8 cellular contexts compared by ENCODE assay signal in the genomic region with DNA sequence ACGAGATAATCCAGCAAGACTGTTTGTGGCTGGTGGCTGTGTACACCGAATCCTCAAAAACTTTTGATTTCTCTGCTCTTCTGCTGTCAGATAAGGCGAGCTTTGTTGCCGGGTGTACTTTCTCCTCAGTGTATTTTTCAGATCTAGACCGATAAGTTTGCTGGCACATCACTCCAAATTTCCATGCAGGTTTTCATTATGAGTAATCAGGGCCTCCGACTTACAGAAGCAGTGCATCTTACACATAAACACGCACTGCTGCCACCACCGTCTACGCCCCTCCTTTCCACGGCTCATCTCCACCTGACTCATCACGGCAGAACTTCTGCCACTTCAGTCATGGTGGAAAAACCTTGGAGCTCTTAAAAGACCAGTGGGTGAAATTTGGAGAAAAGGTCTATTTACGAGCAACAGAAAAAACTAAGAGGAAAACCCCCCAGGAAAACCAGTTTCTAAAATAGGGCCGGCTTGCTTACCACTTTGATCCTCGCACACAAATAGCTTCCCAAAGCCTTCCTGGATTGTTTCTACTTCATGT. TPM values are rescaled to one million over a fixed set of nuclear protein-coding genes. Genes with fewer than 3 reads are reported as not detected.
DNase-seq lines count a peak whose midpoint lies in the region; ATAC-seq and TF ChIP-seq lines count a peak whose summit lies in the region.

No MANE protein-coding gene starts in this region.

- peak; percentile 68 for ATAC-seq in GM19455 (IDR thresholded peaks at IDR 0.05; ENCODE audit: unreplicated experiment)
- peak; percentile 97 for ATAC-seq in activated T-helper 17 cell treated with anti-CD3 and anti-CD28 coated beads, Interleukin-2, amount 50 U/mL, for 72 hours (replicated peaks)
- no peak for ATAC-seq in GM23338

- no peaks in the 10 kb centered on the region for H3F3A ChIP-seq in GM23338 (replicated peaks; ENCODE audit: low read depth)

- H2AFZ ChIP-seq in GM23338 = no peak overlapping the region

- no peak overlapping the region for H3K4me2 ChIP-seq in GM23338

- no peaks in the 10 kb centered on the region for H3K9me3 Mint-ChIP-seq in activated T-helper 17 cell treated with anti-CD3 and anti-CD28 coated beads, Interleukin-2, amount 50 U/mL, for 72 hours
- peaks cover 3% of the 10 kb centered on the region; the same call in 1 of the 3 replicates for H3K9me3 Mint-ChIP-seq in GM23338

- peak overlapping the region; percentile 86 for H3K27ac Mint-ChIP-seq in activated T-helper 17 cell treated with anti-CD3 and anti-CD28 coated beads, Interleukin-2, amount 50 U/mL, for 72 hours
- H3K27ac Mint-ChIP-seq in GM23338 = no peak overlapping the region

- H3K27me3 ChIP-seq in GM23338 (ENCODE audit: insufficient read depth) = no peaks in the 10 kb centered on the region

- H3K36me3 Mint-ChIP-seq in activated T-helper 17 cell treated with anti-CD3 and anti-CD28 coated beads, Interleukin-2, amount 50 U/mL, for 72 hours (ENCODE audit: low read depth) = peaks cover 74% of the 10 kb centered on the region
- H3K36me3 Mint-ChIP-seq in GM23338 (ENCODE audit: low read depth) = peaks cover 47% of the 10 kb centered on the region

- POLR2A ChIA-PET in AG04449 (lab: Yijun Ruan, JAX) = interaction anchor here (1.0 to 1.3 kb wide), 3 partner anchors 9 to 123 kb away, joined by 3 to 10 read pairs (median 5); a partner anchor contains a TSS

- peaks cover 46% of the 10 kb centered on the region for H3K4me1 Mint-ChIP-seq in activated T-helper 17 cell treated with anti-CD3 and anti-CD28 coated beads, Interleukin-2, amount 50 U/mL, for 72 hours
- peaks cover 10% of the 10 kb centered on the region for H3K4me1 Mint-ChIP-seq in GM23338

- H3K9me2 ChIP-seq in GM23338 (ENCODE audit: insufficient read depth) = no peaks in the 10 kb centered on the region

- peak overlapping the region; percentile 68 for H3K4me3 Mint-ChIP-seq in activated T-helper 17 cell treated with anti-CD3 and anti-CD28 coated beads, Interleukin-2, amount 50 U/mL, for 72 hours
- no peak overlapping the region for H3K4me3 Mint-ChIP-seq in GM23338

- CTCF ChIA-PET in AG04449 (lab: Yijun Ruan, JAX) = interaction anchor here (1.0 to 1.3 kb wide), 2 partner anchors 11 to 115 kb away, joined by 3 read pairs; no protein-coding TSS in a partner anchor

- H3K4me1 ChIP-seq in GM23338 (ENCODE audit: insufficient read depth) = no peaks in the 10 kb centered on the region; the same call in none of the 2 replicates

- DNase-seq in AG04449 (ENCODE audit: low read depth, low spot score) (peak; percentile 90), HT1080 (ENCODE audit: low read depth) (peak; percentile 77), occipital lobe (lab: John Stamatoyannopoulos, UW) (peak; percentile 16), UCSD-AML1 (lab: John Stamatoyannopoulos, UW; ENCODE audit: unreplicated experiment) (no peak), GDM1 (lab: John Stamatoyannopoulos, UW) (no peak), GM23338 (ENCODE audit: low spot score) (no peak)

- H4K20me1 ChIP-seq in GM23338 (replicated peaks; ENCODE audit: insufficient read depth) = peaks cover 18% of the 10 kb centered on the region

- no peak overlapping the region for H3K27ac ChIP-seq in GM23338 (ENCODE audit: low read depth)

- H3K4me3 ChIP-seq in AG04449 (ENCODE audit: low read depth, low read length) = no peak overlapping the region
- H3K4me3 ChIP-seq in GM23338 = no peak overlapping the region

- peaks cover 64% of the 10 kb centered on the region for H3K79me2 ChIP-seq in GM23338 (replicated peaks; ENCODE audit: insufficient read depth)

- H3K27me3 Mint-ChIP-seq in activated T-helper 17 cell treated with anti-CD3 and anti-CD28 coated beads, Interleukin-2, amount 50 U/mL, for 72 hours = no peaks in the 10 kb centered on the region
- H3K27me3 Mint-ChIP-seq in GM23338 (ENCODE audit: insufficient read depth, low read depth, poor library complexity) = no peaks in the 10 kb centered on the region

- TF ChIP-seq CTCF in AG04449 (IDR thresholded peaks at IDR 0.05; ENCODE audit: insufficient read depth, low read length, missing control alignments) (no peak), GM23338 (conservative IDR thresholded peaks at IDR 0.05; ENCODE audit: low read depth in 2 of 2) (no peak)

- 0 out of 2 replicates have a peak, but pooled peaks cover 8% of the 10 kb centered on the region for H3K36me3 ChIP-seq in GM23338 (ENCODE audit: insufficient read depth)

TF ChIP-seq in GM23338, 12 proteins besides CTCF, POLR2A, EP300 and RAD21 (continues in another document):
- TF ChIP-seq, protein P1, sequence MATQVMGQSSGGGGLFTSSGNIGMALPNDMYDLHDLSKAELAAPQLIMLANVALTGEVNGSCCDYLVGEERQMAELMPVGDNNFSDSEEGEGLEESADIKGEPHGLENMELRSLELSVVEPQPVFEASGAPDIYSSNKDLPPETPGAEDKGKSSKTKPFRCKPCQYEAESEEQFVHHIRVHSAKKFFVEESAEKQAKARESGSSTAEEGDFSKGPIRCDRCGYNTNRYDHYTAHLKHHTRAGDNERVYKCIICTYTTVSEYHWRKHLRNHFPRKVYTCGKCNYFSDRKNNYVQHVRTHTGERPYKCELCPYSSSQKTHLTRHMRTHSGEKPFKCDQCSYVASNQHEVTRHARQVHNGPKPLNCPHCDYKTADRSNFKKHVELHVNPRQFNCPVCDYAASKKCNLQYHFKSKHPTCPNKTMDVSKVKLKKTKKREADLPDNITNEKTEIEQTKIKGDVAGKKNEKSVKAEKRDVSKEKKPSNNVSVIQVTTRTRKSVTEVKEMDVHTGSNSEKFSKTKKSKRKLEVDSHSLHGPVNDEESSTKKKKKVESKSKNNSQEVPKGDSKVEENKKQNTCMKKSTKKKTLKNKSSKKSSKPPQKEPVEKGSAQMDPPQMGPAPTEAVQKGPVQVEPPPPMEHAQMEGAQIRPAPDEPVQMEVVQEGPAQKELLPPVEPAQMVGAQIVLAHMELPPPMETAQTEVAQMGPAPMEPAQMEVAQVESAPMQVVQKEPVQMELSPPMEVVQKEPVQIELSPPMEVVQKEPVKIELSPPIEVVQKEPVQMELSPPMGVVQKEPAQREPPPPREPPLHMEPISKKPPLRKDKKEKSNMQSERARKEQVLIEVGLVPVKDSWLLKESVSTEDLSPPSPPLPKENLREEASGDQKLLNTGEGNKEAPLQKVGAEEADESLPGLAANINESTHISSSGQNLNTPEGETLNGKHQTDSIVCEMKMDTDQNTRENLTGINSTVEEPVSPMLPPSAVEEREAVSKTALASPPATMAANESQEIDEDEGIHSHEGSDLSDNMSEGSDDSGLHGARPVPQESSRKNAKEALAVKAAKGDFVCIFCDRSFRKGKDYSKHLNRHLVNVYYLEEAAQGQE (IDR thresholded peaks at IDR 0.05; ENCODE audit: unreplicated experiment) = no peak

RNA-seq across cellular contexts. Expression of a gene that starts 7.7 kb away (rescaled TPM):
- 8.3 and 11.3 TPM in 2 replicates for total RNA-seq in HT1080 (2014; rRNA removed; shearing (Covaris generic))
- 6.4 and 10.0 TPM in 2 replicates for polyA plus RNA-seq in HT1080 (2015; cell fraction: cytosol; rRNA removed)
- polyA plus RNA-seq in HT1080 (2015; cell fraction: nucleus; rRNA removed) = 11.9 and 16.2 TPM in 2 replicates
- 10 to 100 TPM; 18.5 to 37.2 TPM for total RNA-seq in activated T-helper 17 cell treated with anti-CD3 and anti-CD28 coated beads, Interleukin-2, amount 50 U/mL, for 72 hours
- total RNA-seq in occipital lobe = 14.3 TPM
- total RNA-seq in GM23338 (2014; rRNA removed; shearing (Covaris generic)) = 11.0 and 13.6 TPM in 2 replicates
- polyA plus RNA-seq in GM23338 (2016; fragmentation: Nextera tagmentation; extraction: Ambion mirVana) = 8.7 and 10.0 TPM in 2 replicates

RNA-seq across cellular contexts. Expression of a gene that starts 48.7 kb away (rescaled TPM):
- total RNA-seq in HT1080 (2014; rRNA removed; shearing (Covaris generic)) = 21.5 and 21.7 TPM in 2 replicates
- 15.2 and 24.4 TPM in 2 replicates for polyA plus RNA-seq in HT1080 (2015; cell fraction: cytosol; rRNA removed)
- polyA plus RNA-seq in HT1080 (2015; cell fraction: nucleus; rRNA removed) = 35.4 and 39.4 TPM in 2 replicates
- total RNA-seq in activated T-helper 17 cell treated with anti-CD3 and anti-CD28 coated beads, Interleukin-2, amount 50 U/mL, for 72 hours = 1 to 10 TPM; 4.6 to 8.2 TPM
- total RNA-seq in occipital lobe = 8.3 TPM
- total RNA-seq in GM23338 (2014; rRNA removed; shearing (Covaris generic)) = 12.7 and 16.2 TPM in 2 replicates
- polyA plus RNA-seq in GM23338 (2016; fragmentation: Nextera tagmentation; extraction: Ambion mirVana) = 3.1 and 4.5 TPM in 2 replicates

Comparison
In these comparisons a context has a peak if more than half of its experiments do, and no peak if none do; other contexts are left out.
1. DNase-seq: peak in AG04449 (single experiment), HT1080 (single experiment) and occipital lobe (single experiment); none in UCSD-AML1 (single experiment), GDM1 (single experiment) and GM23338 (single experiment).